Comparison of ENCODE assay signal across 1 cellular context in the genomic region with DNA sequence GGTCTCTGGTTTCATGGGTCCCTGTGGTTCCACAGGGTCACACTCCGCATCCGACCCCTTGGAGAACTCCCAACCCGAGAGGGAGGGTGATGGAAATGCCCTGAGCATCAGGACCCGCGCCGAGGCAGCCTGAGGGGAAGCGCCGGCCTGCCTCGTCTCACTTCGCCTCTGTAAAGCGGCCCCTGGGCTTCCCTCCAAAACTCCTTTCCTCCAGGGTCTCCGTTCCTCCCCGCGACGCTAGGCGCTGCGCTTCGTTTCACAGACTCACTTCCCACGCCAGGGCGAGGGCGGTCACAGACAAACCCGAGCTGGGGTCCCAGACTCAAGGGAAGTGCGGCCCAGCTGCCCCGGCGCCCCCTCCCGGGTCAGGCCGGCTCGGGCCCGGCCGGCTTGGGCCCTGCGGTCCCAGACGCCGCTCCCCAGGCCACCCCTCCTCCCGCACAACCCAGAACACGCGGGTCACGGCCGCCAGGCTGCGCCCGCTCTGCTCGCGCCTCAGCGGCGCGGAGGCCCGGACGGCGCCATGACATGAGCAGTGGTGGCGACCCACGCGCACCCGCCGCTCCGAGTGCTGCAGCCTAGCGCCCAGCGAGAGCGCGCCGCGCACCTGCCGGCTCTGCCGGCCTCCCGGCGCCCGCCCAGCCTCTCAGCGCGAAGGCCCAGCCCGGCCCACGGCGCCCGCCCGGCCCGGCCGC.
TF ChIP-seq lines count a peak whose summit lies in the region.

No MANE protein-coding gene starts in this region.

TF ChIP-seq in HEK293, 187 proteins besides CTCF, POLR2A, EP300 and RAD21 (continued from another document):
- peak; percentile 61; the same call in 1 of the 2 replicates for TF ChIP-seq ZFHX2 (tag by site-specific recombination; conservative IDR thresholded peaks at IDR 0.05)
